Comparison of ENCODE assay signal across 14 cellular contexts in the genomic region with DNA sequence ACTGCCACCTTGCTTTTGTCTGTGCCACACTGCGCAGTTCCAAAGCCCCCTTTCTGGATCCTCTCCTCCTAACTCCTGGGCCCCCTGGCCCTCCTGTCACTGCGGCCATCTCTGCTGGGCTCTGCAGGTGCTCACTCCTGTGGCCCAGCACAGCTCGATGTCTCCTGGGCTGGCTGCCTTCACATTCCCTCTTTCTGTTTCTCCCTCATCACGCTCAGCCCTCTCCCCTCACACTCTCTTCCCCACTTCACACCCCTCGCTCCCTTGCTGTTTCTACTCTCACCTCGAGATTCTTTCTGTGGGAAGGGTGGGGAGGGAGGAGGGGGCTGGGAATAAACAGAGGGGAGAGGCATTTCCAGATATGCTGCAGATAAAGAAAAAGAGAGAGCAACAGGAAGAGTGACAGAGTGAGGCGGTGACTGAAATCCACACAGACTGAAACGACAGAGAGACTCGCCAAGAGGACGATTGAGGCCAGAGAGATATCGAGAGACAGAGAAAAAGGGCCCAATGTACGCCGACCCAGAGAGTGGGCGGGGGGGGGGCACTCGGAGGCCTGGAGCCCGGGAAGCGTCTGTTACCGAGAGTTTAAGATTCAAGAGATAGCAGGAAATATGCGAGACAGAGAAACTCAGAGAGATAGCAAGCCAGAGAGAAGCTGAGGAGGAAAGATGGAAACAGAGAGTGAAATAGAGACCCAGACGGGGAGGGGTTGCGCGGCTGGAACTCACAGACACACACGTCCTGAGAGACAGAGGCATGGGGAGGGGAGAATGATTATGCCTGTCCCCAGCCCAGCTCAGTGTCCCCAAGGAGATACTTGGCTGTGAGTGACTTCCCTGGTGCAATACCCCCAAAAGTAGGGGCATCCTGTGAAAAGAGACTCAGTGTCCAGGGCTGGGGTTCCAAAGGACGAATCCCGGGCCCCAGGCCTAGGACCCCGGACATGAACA. TPM values are rescaled to one million over a fixed set of nuclear protein-coding genes. Genes with fewer than 3 reads are reported as not detected.
DNase-seq lines count a peak whose midpoint lies in the region; ATAC-seq and TF ChIP-seq lines count a peak whose summit lies in the region.
"Had no signal": no experiment of that assay in that cellular context is flagged by ENCODE, and none has a peak within 500 bp of the region (broad histone marks: within the 10 kb centered on the region; RNA-seq: fewer than 3 reads in every experiment).

No MANE protein-coding gene starts in this region.

- peak overlapping the region; percentile 73 for H3K4me3 Mint-ChIP-seq in stimulated activated naive CD8-positive, alpha-beta T cell treated with anti-CD3 and anti-CD28 coated beads, Interleukin-15, amount 100 ng/mL, for 72 hours
- H3K4me3 Mint-ChIP-seq in central memory CD8-positive, alpha-beta T cell: no peak overlapping the region

- no peak for DNase-seq in stimulated activated naive CD8-positive, alpha-beta T cell treated with anti-CD3 and anti-CD28 coated beads, Interleukin-15, amount 100 ng/mL, for 72 hours
- no peak for DNase-seq in stimulated activated naive CD8-positive, alpha-beta T cell treated with anti-CD3 and anti-CD28 coated beads, Interleukin-15, Interleukin-2, amounts not matched to agents 100 U/mL and 50 U/mL, for 24 hours
- no peak for DNase-seq in central memory CD8-positive, alpha-beta T cell (ENCODE audit: low spot score in 2 of 2)
- DNase-seq in upper lobe of right lung (no peak), SKM-1 (lab: John Stamatoyannopoulos, UW; ENCODE audit: unreplicated experiment) (no peak), head of caudate nucleus (no peak)
- DNase-seq: immature natural killer cell; NCI-H1436 treated with DMSO at 0.1 percent for 48 hours; NK-92 treated with Interleukin-12 subunit alpha and Interleukin-12 subunit beta, amount 100 ng/mL, for 24 hours had no signal

- H3K4me1 ChIP-seq in mucosa of stomach (ENCODE audit: control insufficient read depth, insufficient read depth, low read length): peaks cover 8% of the 10 kb centered on the region
- H3K4me1 ChIP-seq in upper lobe of right lung: peaks cover 11% of the 10 kb centered on the region

- peaks cover 13% of the 10 kb centered on the region for H3K27me3 Mint-ChIP-seq in stimulated activated naive CD8-positive, alpha-beta T cell treated with anti-CD3 and anti-CD28 coated beads, Interleukin-15, amount 100 ng/mL, for 72 hours
- H3K27me3 Mint-ChIP-seq in central memory CD8-positive, alpha-beta T cell: peaks cover 27% of the 10 kb centered on the region

- ATAC-seq in stimulated activated naive CD8-positive, alpha-beta T cell treated with anti-CD3 and anti-CD28 coated beads, Interleukin-15, amount 100 ng/mL, for 72 hours: peak; percentile 35
- ATAC-seq in stimulated activated naive CD8-positive, alpha-beta T cell treated with anti-CD3 and anti-CD28 coated beads, Interleukin-15, Interleukin-2, amounts not matched to agents 100 U/mL and 50 U/mL, for 24 hours: no peak
- no peak for ATAC-seq in central memory CD8-positive, alpha-beta T cell (replicated peaks; ENCODE audit: extremely low read depth, poor library complexity, severe bottlenecking)
- no peak for ATAC-seq in upper lobe of right lung
- no peak for ATAC-seq in HG03442 (IDR thresholded peaks at IDR 0.05; ENCODE audit: unreplicated experiment)

- peak overlapping the region; percentile 47 for H3K9ac ChIP-seq in mucosa of stomach (ENCODE audit: low read length)

- H3K27ac ChIP-seq in upper lobe of right lung: peak overlapping the region; percentile 80
- H3K27ac ChIP-seq: VCaP had no signal

- peaks cover 2% of the 10 kb centered on the region for H3K36me3 Mint-ChIP-seq in central memory CD8-positive, alpha-beta T cell (ENCODE audit: insufficient read depth)
- H3K36me3 Mint-ChIP-seq: immature natural killer cell had no signal

- H3K4me3 ChIP-seq in mucosa of stomach (ENCODE audit: low read length) (no peak overlapping the region), upper lobe of right lung (peak overlapping the region; percentile 48)

- H3K4me1 Mint-ChIP-seq in stimulated activated naive CD8-positive, alpha-beta T cell treated with anti-CD3 and anti-CD28 coated beads, Interleukin-15, amount 100 ng/mL, for 72 hours: peaks cover 14% of the 10 kb centered on the region
- no peaks in the 10 kb centered on the region for H3K4me1 Mint-ChIP-seq in central memory CD8-positive, alpha-beta T cell

- H3K9me3 Mint-ChIP-seq in stimulated activated naive CD8-positive, alpha-beta T cell treated with anti-CD3 and anti-CD28 coated beads, Interleukin-15, amount 100 ng/mL, for 72 hours: no peaks in the 10 kb centered on the region
- no peaks in the 10 kb centered on the region for H3K9me3 Mint-ChIP-seq in central memory CD8-positive, alpha-beta T cell
- H3K9me3 Mint-ChIP-seq: immature natural killer cell had no signal

- peak overlapping the region; percentile 43 to 96 for H3K27ac Mint-ChIP-seq in stimulated activated naive CD8-positive, alpha-beta T cell treated with anti-CD3 and anti-CD28 coated beads, Interleukin-15, amount 100 ng/mL, for 72 hours
- H3K27ac Mint-ChIP-seq in central memory CD8-positive, alpha-beta T cell (ENCODE audit: low read depth): peak overlapping the region; percentile 68
- H3K27ac Mint-ChIP-seq: immature natural killer cell had no signal

- no peaks in the 10 kb centered on the region for H3K36me3 ChIP-seq in mucosa of stomach (ENCODE audit: control insufficient read depth, insufficient read depth, low read length)
- H3K36me3 ChIP-seq in upper lobe of right lung: no peaks in the 10 kb centered on the region

- TF ChIP-seq CTCF in upper lobe of right lung (IDR thresholded peaks at IDR 0.05): no peak

- H3K27me3 ChIP-seq in mucosa of stomach (ENCODE audit: control insufficient read depth, insufficient read depth, low read length) (peaks cover 11% of the 10 kb centered on the region), upper lobe of right lung (no peaks in the 10 kb centered on the region)

- intact Hi-C loops in upper lobe of right lung (cut with DNase I) (no loop called here), head of caudate nucleus (cut with DNase I) (no loop called here)

- no peaks in the 10 kb centered on the region for H3K9me3 ChIP-seq in mucosa of stomach (ENCODE audit: control insufficient read depth, low read length)
- H3K9me3 ChIP-seq in upper lobe of right lung: no peaks in the 10 kb centered on the region

RNA-seq across cellular contexts. Expression of gene CSF3R, which starts 0.7 kb away (rescaled TPM):
- total RNA-seq in upper lobe of right lung: 202 TPM
- total RNA-seq: endothelial cell of umbilical vein, pulmonary artery endothelial cell had no signal

RNA-seq across cellular contexts. Expression of gene MRPS15, which starts 17.9 kb away (rescaled TPM):
- total RNA-seq in upper lobe of right lung: 65.0 TPM

RNA-seq across cellular contexts. Expression of gene OSCP1, which starts 31.8 kb away (rescaled TPM):
- 8.2 TPM for total RNA-seq in upper lobe of right lung
